ENCODE assay signal across 17 cellular contexts in the genomic region with DNA sequence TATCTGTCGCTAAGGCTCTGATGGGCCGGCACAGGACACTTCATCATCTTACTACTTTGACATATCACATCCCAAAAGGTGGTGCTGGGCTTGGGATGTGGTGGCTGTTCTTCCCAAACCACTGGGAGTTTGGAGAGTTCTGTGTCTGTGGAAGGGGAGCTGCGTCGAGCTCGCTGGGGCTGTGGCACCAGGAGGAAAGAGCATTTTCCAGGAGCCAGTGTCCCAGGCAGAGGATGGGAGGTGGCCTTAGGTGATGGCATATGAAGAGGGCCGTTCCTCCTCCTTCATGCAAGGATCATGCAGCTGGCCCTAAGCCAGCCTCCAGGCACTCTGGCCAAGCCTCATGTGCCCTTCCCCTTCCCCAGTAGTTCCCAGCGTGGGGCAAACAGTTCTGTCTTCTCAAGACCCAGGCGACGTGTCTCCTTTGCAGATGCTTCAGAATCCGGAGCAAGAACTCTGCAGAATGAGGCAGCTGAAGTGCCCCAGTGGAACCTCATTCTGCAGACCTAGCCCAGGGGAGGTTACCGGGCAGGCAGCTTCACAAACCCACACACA.
DNase-seq lines count a peak whose midpoint lies in the region; ATAC-seq and TF ChIP-seq lines count a peak whose summit lies in the region.
"Had no signal": no experiment of that assay in that cellular context is flagged by ENCODE, and none has a peak within 500 bp of the region (broad histone marks: within the 10 kb centered on the region; RNA-seq: fewer than 3 reads in every experiment).

No MANE protein-coding gene starts in this region.

- peak; percentile 14 for ATAC-seq in GM18517 (IDR thresholded peaks at IDR 0.05; ENCODE audit: unreplicated experiment)
- no peak for ATAC-seq in T-helper 17 cell
- no peak for ATAC-seq in natural killer cell treated with Interleukin-12 subunit alpha and Interleukin-12 subunit beta and Interleukin-15 and Interleukin-18, amount 100 ng/mL, for 72 hours
- ATAC-seq in HG03378 (IDR thresholded peaks at IDR 0.05; ENCODE audit: unreplicated experiment) = no peak
- no peak for ATAC-seq in GM18520 (IDR thresholded peaks at IDR 0.05; ENCODE audit: unreplicated experiment)
- ATAC-seq: right cardiac atrium, WTC11 had no signal

- H3K4me1 Mint-ChIP-seq in CD14-positive monocyte (peaks cover 64% of the 10 kb centered on the region), T-helper 17 cell (peaks cover 37% of the 10 kb centered on the region)
- peaks cover 41 to 57% of the 10 kb centered on the region in 2 donors for H3K4me1 Mint-ChIP-seq in natural killer cell treated with Interleukin-12 subunit alpha and Interleukin-12 subunit beta and Interleukin-15 and Interleukin-18, amount 100 ng/mL, for 72 hours (ENCODE audit: low read depth in 2 of 2)

- H3K27ac Mint-ChIP-seq in CD14-positive monocyte (peak overlapping the region; percentile 88 to 95 (median 92)), T-helper 17 cell (peak overlapping the region; percentile 65)
- H3K27ac Mint-ChIP-seq in natural killer cell treated with Interleukin-12 subunit alpha and Interleukin-12 subunit beta and Interleukin-15 and Interleukin-18, amount 100 ng/mL, for 72 hours = no peak overlapping the region
- H3K27ac Mint-ChIP-seq: activated naive CD4-positive, alpha-beta T cell treated with anti-CD3 and anti-CD28 coated beads for 36 hours; nephron progenitor cell; WTC11 had no signal

- H3K9me3 Mint-ChIP-seq in CD14-positive monocyte = peaks cover 0 to 3% (median 0%) of the 10 kb centered on the region in 7 donors
- peaks cover 3% of the 10 kb centered on the region for H3K9me3 Mint-ChIP-seq in natural killer cell treated with Interleukin-12 subunit alpha and Interleukin-12 subunit beta and Interleukin-15 and Interleukin-18, amount 100 ng/mL, for 72 hours
- H3K9me3 Mint-ChIP-seq: activated naive CD4-positive, alpha-beta T cell treated with anti-CD3 and anti-CD28 coated beads for 36 hours; nephron progenitor cell had no signal

- no peak for TF ChIP-seq CTCF in CD14-positive monocyte (IDR thresholded peaks at IDR 0.05)

- no peak for DNase-seq in CD14-positive monocyte (ENCODE audit: low spot score)
- DNase-seq in T-helper 17 cell = no peak
- DNase-seq in natural killer cell treated with Interleukin-12 subunit alpha and Interleukin-12 subunit beta and Interleukin-15 and Interleukin-18, amount 100 ng/mL, for 72 hours (ENCODE audit: low spot score) = no peak
- DNase-seq in AG20443 (ENCODE audit: low spot score) = no peak
- DNase-seq in activated naive CD4-positive, alpha-beta T cell (lab: John Stamatoyannopoulos, UW) = no peak
- DNase-seq: HCEC 1CT; NCI-H146; NCI-H446; nephron progenitor cell; stimulated activated CD4-positive, alpha-beta T cell treated with anti-CD3 and anti-CD28 coated beads, Interleukin-2, amount 100 ng/mL, for 48 hours had no signal

- no peaks in the 10 kb centered on the region for H3K9me3 ChIP-seq in T-helper 17 cell (ENCODE audit: control insufficient read depth, low read length, poor library complexity, severe bottlenecking)
- H3K9me3 ChIP-seq: tibial nerve had no signal

- H3K4me3 Mint-ChIP-seq in CD14-positive monocyte (peak overlapping the region in 1 of 2 donors; percentile 46), T-helper 17 cell (peak overlapping the region; percentile 43)
- H3K4me3 Mint-ChIP-seq in natural killer cell treated with Interleukin-12 subunit alpha and Interleukin-12 subunit beta and Interleukin-15 and Interleukin-18, amount 100 ng/mL, for 72 hours = peak overlapping the region; percentile 57
- H3K4me3 Mint-ChIP-seq: activated naive CD4-positive, alpha-beta T cell treated with anti-CD3 and anti-CD28 coated beads for 36 hours; nephron progenitor cell; WTC11 had no signal

- peaks cover 9 to 16% (median 10%) of the 10 kb centered on the region in 3 donors for H3K27me3 Mint-ChIP-seq in CD14-positive monocyte (ENCODE audit: low read depth in 3 of 3)
- H3K27me3 Mint-ChIP-seq in T-helper 17 cell = no peaks in the 10 kb centered on the region
- H3K27me3 Mint-ChIP-seq in natural killer cell treated with Interleukin-12 subunit alpha and Interleukin-12 subunit beta and Interleukin-15 and Interleukin-18, amount 100 ng/mL, for 72 hours = peaks cover 0 to 9% of the 10 kb centered on the region in 2 donors

- no peaks in the 10 kb centered on the region for H3K36me3 Mint-ChIP-seq in CD14-positive monocyte
- H3K36me3 Mint-ChIP-seq in T-helper 17 cell (ENCODE audit: low read depth) = no peaks in the 10 kb centered on the region
- no peaks in the 10 kb centered on the region for H3K36me3 Mint-ChIP-seq in natural killer cell treated with Interleukin-12 subunit alpha and Interleukin-12 subunit beta and Interleukin-15 and Interleukin-18, amount 100 ng/mL, for 72 hours
- H3K36me3 Mint-ChIP-seq: WTC11 had no signal

- intact Hi-C loops in CD14-positive monocyte (cut with micrococcal nuclease) = loop anchor here (2.0 to 10.0 kb wide), 2 partner anchors 48 to 86 kb away; a partner anchor contains a TSS

Comparison
In these comparisons a context has a peak if more than half of its experiments do, and no peak if none do; other contexts are left out.
1. H3K27ac Mint-ChIP-seq: peak in CD14-positive monocyte (7 of 7) and T-helper 17 cell (single experiment); none in natural killer cell treated with Interleukin-12 subunit alpha and Interleukin-12 subunit beta and Interleukin-15 and Interleukin-18, amount 100 ng/mL, for 72 hours (0 of 2).